1 cellular context compared by ENCODE assay signal in the genomic region with DNA sequence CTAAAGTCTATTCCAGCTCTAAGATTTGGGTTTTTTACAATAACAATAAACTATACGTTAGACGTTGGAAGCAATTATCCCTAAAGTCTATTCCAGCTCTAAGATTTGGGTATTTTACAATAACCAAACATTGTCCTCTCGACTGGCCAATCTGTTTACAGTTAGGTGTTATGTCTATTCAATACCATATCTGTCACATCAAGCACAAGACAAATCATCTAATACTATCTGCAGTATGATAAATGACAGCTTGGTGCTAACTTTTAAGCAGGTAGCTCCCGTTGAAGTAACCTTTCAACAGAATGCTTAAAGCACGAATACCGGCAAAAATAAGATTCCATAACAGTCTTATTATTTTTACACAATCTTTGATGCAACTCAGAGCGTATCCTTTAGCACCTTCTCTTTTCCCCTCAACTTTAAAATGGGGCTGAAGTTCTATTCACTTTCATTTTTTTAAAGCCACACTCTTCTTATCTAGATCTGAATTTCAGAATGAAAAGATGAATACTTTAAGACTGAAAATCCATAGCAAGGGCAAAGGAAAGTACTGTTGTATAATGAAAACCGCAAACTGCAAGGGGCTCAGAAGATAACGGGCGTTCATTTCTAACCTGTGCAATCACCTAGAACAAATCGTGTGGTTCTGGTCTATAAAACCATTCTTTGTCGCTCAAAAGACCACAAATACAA.
TF ChIP-seq lines count a peak whose summit lies in the region.

No MANE protein-coding gene starts in this region.

TF ChIP-seq in WTC11, 78 proteins besides CTCF, POLR2A, EP300 and RAD21 (continued from another document):
- TF ChIP-seq, protein P1, sequence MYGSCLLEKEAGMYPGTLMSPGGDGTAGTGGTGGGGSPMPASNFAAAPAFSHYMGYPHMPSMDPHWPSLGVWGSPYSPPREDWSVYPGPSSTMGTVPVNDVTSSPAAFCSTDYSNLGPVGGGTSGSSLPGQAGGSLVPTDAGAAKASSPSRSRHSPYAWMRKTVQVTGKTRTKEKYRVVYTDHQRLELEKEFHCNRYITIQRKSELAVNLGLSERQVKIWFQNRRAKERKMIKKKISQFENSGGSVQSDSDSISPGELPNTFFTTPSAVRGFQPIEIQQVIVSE (CRISPR knock-in tag; IDR thresholded peaks at IDR 0.05; ENCODE audit: borderline replicate concordance), result no peak
- no peak for TF ChIP-seq SOX15 (CRISPR knock-in tag; IDR thresholded peaks at IDR 0.05)
- no peak for TF ChIP-seq RORB (CRISPR knock-in tag; IDR thresholded peaks at IDR 0.05)
TF ChIP-seq in WTC11: peak in this region for 0.
